ENCODE assay signal across 1 cellular context in the genomic region with DNA sequence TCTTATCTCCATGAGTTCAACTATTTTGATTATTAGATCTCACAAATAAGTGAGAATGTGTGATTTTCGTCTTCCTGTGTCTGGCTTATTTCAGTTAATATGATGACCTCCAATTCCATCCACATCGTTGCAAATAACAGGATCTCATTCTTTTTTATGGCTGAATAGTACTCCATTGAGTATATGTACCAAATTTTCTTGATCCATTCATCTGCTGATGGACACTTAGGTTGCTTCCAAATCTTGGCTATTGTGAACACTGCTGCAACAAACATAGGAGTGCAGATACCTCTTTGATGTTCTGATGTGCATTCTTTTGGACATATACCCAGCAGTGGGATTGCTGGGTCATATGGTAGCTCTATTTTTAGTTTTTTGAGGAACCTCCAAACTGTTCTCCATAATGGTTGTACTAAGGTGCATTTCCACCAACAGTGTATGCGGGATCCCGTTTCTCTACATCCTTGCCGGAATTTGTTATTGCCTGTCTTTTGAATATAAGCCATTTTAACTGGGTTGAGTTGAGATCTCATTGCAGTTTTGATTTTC.
A peak's percentile ranks its signal among the peaks of the same experiment; 100 is the strongest.
TF ChIP-seq lines count a peak whose summit lies in the region.

No MANE protein-coding gene starts in this region.

TF ChIP-seq in GM12878, 131 proteins besides CTCF, POLR2A, EP300 and RAD21:
- TF ChIP-seq NFXL1 (IDR thresholded peaks at IDR 0.05; ENCODE audit: borderline replicate concordance) (peak; percentile 81; the same call in 1 of the 2 replicates), ETV6 (conservative IDR thresholded peaks at IDR 0.05 in 1 of 2, IDR thresholded peaks at IDR 0.05 in 1 of 2; ENCODE audit: borderline replicate concordance in 1 of 2, low read depth in 1 of 2) (peak in 1 of 2 experiments; percentile 89; a peak in 2 of 4 replicates)
